Comparison of ENCODE assay signal across 11 cellular contexts in genomic region chr1:9437931-9438330, GRCh38.
A peak's percentile ranks its signal among the peaks of the same experiment; 100 is the strongest.
DNase-seq lines count a peak whose midpoint lies in the region; ATAC-seq lines count a peak whose summit lies in the region.
"Had no signal": no experiment of that assay in that cellular context is flagged by ENCODE, and none has a peak within 500 bp of the region (broad histone marks: within the 10 kb centered on the region; RNA-seq: fewer than 3 reads in every experiment).

No MANE protein-coding gene starts in this region.

- H3K36me3 ChIP-seq in HUES48 (ENCODE audit: control insufficient read depth, insufficient read depth, low read length) (no peaks in the 10 kb centered on the region), skeletal muscle tissue (ENCODE audit: control insufficient read depth in 3 of 3, insufficient read depth in 3 of 3, low read length in 3 of 3) (no peaks in the 10 kb centered on the region)

- DNase-seq in caudate nucleus (lab: John Stamatoyannopoulos, UW), result peak in 49 of 61 donors; percentile 13 to 82 (median 44)
- peak; percentile 68 for DNase-seq in left lobe of liver (ENCODE audit: low spot score)
- DNase-seq in SW 1271 (lab: John Stamatoyannopoulos, UW), result no peak
- DNase-seq in EL, result no peak
- no peak for DNase-seq in NOMO-1 treated with DMSO at 0.1 percent for 48 hours (lab: John Stamatoyannopoulos, UW; ENCODE audit: unreplicated experiment)
- no peak for DNase-seq in CD1c-positive myeloid dendritic cell (ENCODE audit: extremely low spot score)
- DNase-seq: activated gamma-delta T cell; NCI-H1694 treated with DMSO at 0.1 percent for 48 hours; stimulated activated CD4-positive, alpha-beta T cell treated with anti-CD3 and anti-CD28 coated beads, Interleukin-15, amount 100 ng/mL, for 24 hours had no signal

- peak; percentile 16 for ATAC-seq in left lobe of liver

- H3K9ac ChIP-seq in HUES48 (ENCODE audit: low read depth, low read length), result no peak overlapping the region
- peak overlapping the region in 1 of 3 donors; percentile 7 for H3K9ac ChIP-seq in skeletal muscle tissue (ENCODE audit: low read depth in 1 of 3, low read length in 3 of 3)

- H3K4me3 ChIP-seq in HUES48 (ENCODE audit: low read depth, low read length), result no peak overlapping the region
- no peak overlapping the region for H3K4me3 ChIP-seq in skeletal muscle tissue (ENCODE audit: low read length in 3 of 3)

- H3K9me3 ChIP-seq in HUES48 (ENCODE audit: control insufficient read depth, insufficient read depth, low read length) (no peaks in the 10 kb centered on the region), skeletal muscle tissue (ENCODE audit: control insufficient read depth in 3 of 3, low read length in 3 of 3) (no peaks in the 10 kb centered on the region)

- H3K27ac ChIP-seq in HUES48 (ENCODE audit: low read depth, low read length) (peak overlapping the region; percentile 75), caudate nucleus (ENCODE audit: low read depth, low read length) (peak overlapping the region; percentile 88), skeletal muscle tissue (ENCODE audit: low read depth, low read length) (peak overlapping the region; percentile 69)

- H3K27me3 ChIP-seq in HUES48 (ENCODE audit: control insufficient read depth, insufficient read depth, low read length), result no peaks in the 10 kb centered on the region
- no peaks in the 10 kb centered on the region for H3K27me3 ChIP-seq in skeletal muscle tissue (ENCODE audit: control insufficient read depth in 3 of 3, insufficient read depth in 3 of 3, low read length in 3 of 3)

- H3K4me1 ChIP-seq in HUES48 (ENCODE audit: control insufficient read depth, insufficient read depth, low read length) (peaks cover 9% of the 10 kb centered on the region), skeletal muscle tissue (ENCODE audit: control insufficient read depth in 3 of 3, insufficient read depth in 3 of 3, low read length in 3 of 3) (peaks cover 44 to 68% (median 50%) of the 10 kb centered on the region in 3 donors)

Comparison
In these comparisons a context has a peak if more than half of its experiments do, and no peak if none do; other contexts are left out.
1. DNase-seq: peak in caudate nucleus (49 of 61) and left lobe of liver (single experiment); none in SW 1271 (0 of 2), EL (single experiment), NOMO-1 treated with DMSO at 0.1 percent for 48 hours (single experiment) and CD1c-positive myeloid dendritic cell (single experiment).
2. Peak in every context shown above with its lines, with median percentiles within 50 percentile points of each other: H3K27ac ChIP-seq.